Comparison of ENCODE assay signal across 1 cellular context in genomic region chr15:45586990-45587860, GRCh38.
TF ChIP-seq lines count a peak whose summit lies in the region.

A gene with protein sequence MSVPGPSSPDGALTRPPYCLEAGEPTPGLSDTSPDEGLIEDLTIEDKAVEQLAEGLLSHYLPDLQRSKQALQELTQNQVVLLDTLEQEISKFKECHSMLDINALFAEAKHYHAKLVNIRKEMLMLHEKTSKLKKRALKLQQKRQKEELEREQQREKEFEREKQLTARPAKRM (plus strand): TSS chr15:45587379. CDS start chr15:45587444, 65 bp downstream.

TF ChIP-seq in HepG2, 621 proteins besides CTCF, POLR2A, EP300 and RAD21 (continued from another document and continues in another):
- peak; percentile 59; the same call in 1 of the 2 replicates for TF ChIP-seq ZNF318 (CRISPR knock-in tag; IDR thresholded peaks at IDR 0.05)
- no peak for TF ChIP-seq HNF4G (IDR thresholded peaks at IDR 0.05; ENCODE audit: borderline replicate concordance, low read depth, low read length)
- TF ChIP-seq HNF4G (CRISPR knock-in tag; IDR thresholded peaks at IDR 0.05; ENCODE audit: borderline replicate concordance, low read depth) = peak; percentile 10; the same call in 1 of the 2 replicates
- no peak; the same call in 1 of the 2 replicates for TF ChIP-seq ZSCAN30 (CRISPR knock-in tag; IDR thresholded peaks at IDR 0.05)
- TF ChIP-seq ATRX (CRISPR knock-in tag; IDR thresholded peaks at IDR 0.05; ENCODE audit: borderline replicate concordance) = no peak
- TF ChIP-seq ZNF33A (CRISPR knock-in tag; IDR thresholded peaks at IDR 0.05; ENCODE audit: borderline replicate concordance) = 0 out of 2 replicates have a peak, but pooled peaks have one; percentile 65
- no peak for TF ChIP-seq FOXP1 (IDR thresholded peaks at IDR 0.05)
- 0 out of 2 replicates have a peak, but pooled peaks have one; percentile 26 for TF ChIP-seq FOXP1 (CRISPR knock-in tag; IDR thresholded peaks at IDR 0.05)
- no peak for TF ChIP-seq RFX1 (IDR thresholded peaks at IDR 0.05)
- 0 out of 2 replicates have a peak, but pooled peaks have one; percentile 39 for TF ChIP-seq CENPT (CRISPR knock-in tag; IDR thresholded peaks at IDR 0.05; ENCODE audit: low read depth)
- peak; percentile 64; the same call in 1 of the 2 replicates for TF ChIP-seq ZSCAN31 (CRISPR knock-in tag; IDR thresholded peaks at IDR 0.05; ENCODE audit: low read depth)
- TF ChIP-seq ZNF678 (CRISPR knock-in tag; IDR thresholded peaks at IDR 0.05) = 0 out of 2 replicates have a peak, but pooled peaks have one; percentile 32
- TF ChIP-seq HDAC2 (CRISPR knock-in tag; IDR thresholded peaks at IDR 0.05) = peak; percentile 64
- no peak for TF ChIP-seq SP5 (CRISPR knock-in tag; IDR thresholded peaks at IDR 0.05; ENCODE audit: borderline replicate concordance, low read depth)
- no peak; the same call in 1 of the 2 replicates for TF ChIP-seq AFF4 (CRISPR knock-in tag; IDR thresholded peaks at IDR 0.05)
- no peak for TF ChIP-seq SRSF4 (IDR thresholded peaks at IDR 0.05; ENCODE audit: low read depth, low read length, poor library complexity, severe bottlenecking)
- TF ChIP-seq TOPORS (CRISPR knock-in tag; IDR thresholded peaks at IDR 0.05) = peak; percentile 93; the same call in 1 of the 2 replicates
- no peak for TF ChIP-seq ZNF576 (CRISPR knock-in tag; IDR thresholded peaks at IDR 0.05)
- TF ChIP-seq EHMT2 (IDR thresholded peaks at IDR 0.05; ENCODE audit: borderline replicate concordance, low read depth, low read length) = peak; percentile 48; the same call in 1 of the 2 replicates
- peak; percentile 97 for TF ChIP-seq MYC (CRISPR knock-in tag; IDR thresholded peaks at IDR 0.05; ENCODE audit: borderline replicate concordance)
- TF ChIP-seq SIN3A (IDR thresholded peaks at IDR 0.05; ENCODE audit: borderline replicate concordance, low read depth, low read length) = peak; percentile 82; the same call in 1 of the 2 replicates
- TF ChIP-seq ZNF644 (CRISPR knock-in tag; IDR thresholded peaks at IDR 0.05; ENCODE audit: low read depth) = no peak; the same call in 1 of the 2 replicates
- TF ChIP-seq ZBTB2 (CRISPR knock-in tag; IDR thresholded peaks at IDR 0.05; ENCODE audit: low read depth) = peak; percentile 90
- 0 out of 2 replicates have a peak, but pooled peaks have one; percentile 49 for TF ChIP-seq THAP7 (CRISPR knock-in tag; IDR thresholded peaks at IDR 0.05)
- TF ChIP-seq ZNF660 (CRISPR knock-in tag; IDR thresholded peaks at IDR 0.05; ENCODE audit: borderline replicate concordance, low read depth) = no peak; the same call in 1 of the 2 replicates
- TF ChIP-seq DR1 (CRISPR knock-in tag; IDR thresholded peaks at IDR 0.05) = peak; percentile 84
- no peak for TF ChIP-seq U2AF2 (IDR thresholded peaks at IDR 0.05; ENCODE audit: low read depth, low read length)
- no peak for TF ChIP-seq ZNF383 (CRISPR knock-in tag; IDR thresholded peaks at IDR 0.05; ENCODE audit: borderline replicate concordance)
- peak; percentile 92 for TF ChIP-seq ZSCAN29 (CRISPR knock-in tag; conservative IDR thresholded peaks at IDR 0.05)
- TF ChIP-seq, protein P1, sequence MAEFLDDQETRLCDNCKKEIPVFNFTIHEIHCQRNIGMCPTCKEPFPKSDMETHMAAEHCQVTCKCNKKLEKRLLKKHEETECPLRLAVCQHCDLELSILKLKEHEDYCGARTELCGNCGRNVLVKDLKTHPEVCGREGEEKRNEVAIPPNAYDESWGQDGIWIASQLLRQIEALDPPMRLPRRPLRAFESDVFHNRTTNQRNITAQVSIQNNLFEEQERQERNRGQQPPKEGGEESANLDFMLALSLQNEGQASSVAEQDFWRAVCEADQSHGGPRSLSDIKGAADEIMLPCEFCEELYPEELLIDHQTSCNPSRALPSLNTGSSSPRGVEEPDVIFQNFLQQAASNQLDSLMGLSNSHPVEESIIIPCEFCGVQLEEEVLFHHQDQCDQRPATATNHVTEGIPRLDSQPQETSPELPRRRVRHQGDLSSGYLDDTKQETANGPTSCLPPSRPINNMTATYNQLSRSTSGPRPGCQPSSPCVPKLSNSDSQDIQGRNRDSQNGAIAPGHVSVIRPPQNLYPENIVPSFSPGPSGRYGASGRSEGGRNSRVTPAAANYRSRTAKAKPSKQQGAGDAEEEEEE (CRISPR knock-in tag; IDR thresholded peaks at IDR 0.05; ENCODE audit: borderline replicate concordance) = no peak
- 0 out of 2 replicates have a peak, but pooled peaks have one; percentile 29 for TF ChIP-seq RERE (CRISPR knock-in tag; IDR thresholded peaks at IDR 0.05; ENCODE audit: low read depth)
- peak; percentile 63 for TF ChIP-seq NFKBIZ (CRISPR knock-in tag; IDR thresholded peaks at IDR 0.05)
- TF ChIP-seq NFIB (CRISPR knock-in tag; IDR thresholded peaks at IDR 0.05; ENCODE audit: borderline replicate concordance) = no peak
- no peak for TF ChIP-seq ZNF713 (CRISPR knock-in tag; IDR thresholded peaks at IDR 0.05)
- peak; percentile 69 for TF ChIP-seq ZBTB20 (CRISPR knock-in tag; IDR thresholded peaks at IDR 0.05; ENCODE audit: borderline replicate concordance, low read depth)
